Comparison of ENCODE assay signal across 23 cellular contexts in the genomic region with DNA sequence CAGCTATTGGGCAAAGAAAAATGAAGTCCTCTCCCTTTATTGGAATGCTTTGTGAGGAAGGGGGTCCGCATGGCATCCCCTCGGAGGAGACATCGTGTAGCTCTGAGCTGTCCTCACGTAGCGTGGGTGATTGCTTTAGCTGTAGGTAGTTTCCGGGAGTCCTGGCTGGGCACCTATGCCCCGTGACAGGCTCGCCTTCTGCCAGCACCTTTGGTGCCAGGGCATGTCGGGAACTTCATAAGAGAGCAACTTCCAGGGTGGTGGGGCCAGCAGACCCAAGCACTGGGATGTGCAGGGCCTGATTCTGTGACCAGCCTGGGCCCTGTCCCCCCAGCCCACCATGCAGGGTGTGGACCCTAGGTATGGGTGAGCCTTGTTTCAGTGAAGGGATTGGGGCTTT.
"Had no signal": no experiment of that assay in that cellular context is flagged by ENCODE, and none has a peak within 500 bp of the region (broad histone marks: within the 10 kb centered on the region; RNA-seq: fewer than 3 reads in every experiment).

No MANE protein-coding gene starts in this region.

- H3K9me3 ChIP-seq: Peyer's patch had no signal

- H3K27me3 Mint-ChIP-seq: activated CD4-positive, alpha-beta memory T cell treated with anti-CD3 and anti-CD28 coated beads for 36 hours; activated CD4-positive, alpha-beta T cell treated with anti-CD3 and anti-CD28 coated beads, Interleukin-2, amount 10 ng/mL, durations not matched to agents 7 days and 5 days; activated naive CD8-positive, alpha-beta T cell; activated T-helper 17 cell treated with anti-CD3 and anti-CD28 coated beads, Interleukin-2, amount 50 U/mL, for 72 hours; brain had no signal

- H3K27ac ChIP-seq: Peyer's patch, RWPE1 had no signal

- H3K27me3 ChIP-seq: Peyer's patch had no signal

- H3K4me1 Mint-ChIP-seq: activated CD4-positive, alpha-beta T cell treated with anti-CD3 and anti-CD28 coated beads, Interleukin-2, amount 10 ng/mL, durations not matched to agents 7 days and 5 days; activated T-helper 17 cell treated with anti-CD3 and anti-CD28 coated beads, Interleukin-2, amount 50 U/mL, for 72 hours had no signal

- H3K4me3 ChIP-seq: K562, Peyer's patch had no signal

- H3K4me3 Mint-ChIP-seq: activated CD4-positive, alpha-beta memory T cell treated with anti-CD3 and anti-CD28 coated beads for 36 hours; activated CD4-positive, alpha-beta T cell treated with anti-CD3 and anti-CD28 coated beads, Interleukin-2, amount 10 ng/mL, durations not matched to agents 7 days and 5 days; activated naive CD4-positive, alpha-beta T cell treated with anti-CD3 and anti-CD28 coated beads for 36 hours; activated naive CD8-positive, alpha-beta T cell; activated T-helper 17 cell treated with anti-CD3 and anti-CD28 coated beads, Interleukin-2, amount 50 U/mL, for 72 hours; T-helper 1 cell treated with Interleukin-12 subunit alpha and Interleukin-12 subunit beta and Interleukin-4 antibody, amounts not matched to agents 30 μg/mL and 1 μg/mL, for 36 hours had no signal

- H3K9me3 Mint-ChIP-seq: activated CD4-positive, alpha-beta memory T cell treated with anti-CD3 and anti-CD28 coated beads for 36 hours; activated CD4-positive, alpha-beta T cell treated with anti-CD3 and anti-CD28 coated beads, Interleukin-2, amount 10 ng/mL, durations not matched to agents 7 days and 5 days; activated naive CD4-positive, alpha-beta T cell treated with anti-CD3 and anti-CD28 coated beads for 36 hours; activated T-helper 17 cell treated with anti-CD3 and anti-CD28 coated beads, Interleukin-2, amount 50 U/mL, for 72 hours; T-helper 1 cell treated with Interleukin-12 subunit alpha and Interleukin-12 subunit beta and Interleukin-4 antibody, amounts not matched to agents 30 μg/mL and 1 μg/mL, for 36 hours had no signal

- H3K36me3 Mint-ChIP-seq: activated CD4-positive, alpha-beta memory T cell treated with anti-CD3 and anti-CD28 coated beads for 36 hours; activated naive CD8-positive, alpha-beta T cell had no signal

- DNase-seq: activated CD4-positive, alpha-beta memory T cell treated with anti-CD3 and anti-CD28 coated beads for 36 hours; activated CD4-positive, alpha-beta T cell treated with anti-CD3 and anti-CD28 coated beads, Interleukin-2, amount 10 ng/mL, durations not matched to agents 7 days and 5 days; activated CD4-positive, CD25-positive, alpha-beta regulatory T cell; activated CD8-positive, alpha-beta memory T cell treated with anti-CD3 and anti-CD28 coated beads for 24 hours; activated gamma-delta T cell; activated naive CD4-positive, alpha-beta T cell treated with anti-CD3 and anti-CD28 coated beads for 36 hours; activated T-cell treated with anti-CD3 and anti-CD28 coated beads, Interleukin-2, amount 50 U/mL, for 48 hours; amygdala; Karpas-422; MM.1S; NCI-H1105; NCI-H1436; NCI-H1694 treated with DMSO at 0.1 percent for 48 hours; NCI-H2081; NCI-H446; Peyer's patch; SHP77 treated with DMSO at 0.1 percent for 48 hours had no signal

- ATAC-seq: activated T-helper 17 cell treated with anti-CD3 and anti-CD28 coated beads, Interleukin-2, amount 50 U/mL, for 72 hours; K562 had no signal

- H3K27ac Mint-ChIP-seq: activated CD4-positive, alpha-beta memory T cell treated with anti-CD3 and anti-CD28 coated beads for 36 hours; activated CD4-positive, alpha-beta T cell treated with anti-CD3 and anti-CD28 coated beads, Interleukin-2, amount 10 ng/mL, durations not matched to agents 7 days and 5 days; activated naive CD4-positive, alpha-beta T cell treated with anti-CD3 and anti-CD28 coated beads for 36 hours; activated naive CD8-positive, alpha-beta T cell; activated T-helper 17 cell treated with anti-CD3 and anti-CD28 coated beads, Interleukin-2, amount 50 U/mL, for 72 hours; T-helper 1 cell treated with Interleukin-12 subunit alpha and Interleukin-12 subunit beta and Interleukin-4 antibody, amounts not matched to agents 30 μg/mL and 1 μg/mL, for 36 hours had no signal
